27 cellular contexts compared by ENCODE assay signal in the genomic region with DNA sequence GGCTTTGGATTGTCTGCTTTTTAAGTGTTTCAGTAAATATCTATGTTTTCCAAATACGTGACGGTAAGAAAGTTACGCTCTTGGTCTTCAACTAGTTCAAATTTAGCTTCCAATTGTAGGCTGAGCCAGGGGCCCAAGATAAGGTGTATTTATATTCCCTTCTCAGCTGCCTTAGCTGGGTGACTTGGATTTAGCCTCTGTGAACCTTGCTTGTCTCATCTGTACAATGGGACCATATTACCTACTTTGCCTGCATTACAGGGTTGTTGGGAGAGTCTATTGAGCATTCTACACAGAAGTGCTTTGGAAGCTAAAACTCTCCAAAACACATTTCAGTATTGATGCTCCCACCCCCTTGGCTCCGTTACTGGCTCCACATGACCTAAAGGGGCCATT.
DNase-seq lines count a peak whose midpoint lies in the region; ATAC-seq, FAIRE-seq and TF ChIP-seq lines count a peak whose summit lies in the region.
"Had no signal": no experiment of that assay in that cellular context is flagged by ENCODE, and none has a peak within 500 bp of the region (broad histone marks: within the 10 kb centered on the region; RNA-seq: fewer than 3 reads in every experiment).

No MANE protein-coding gene starts in this region.

- in situ Hi-C loops in G401 (cut with HindIII; ENCODE audit: low sequenced_read_pairs), result no loop called here

- H3K27me3 Mint-ChIP-seq in endodermal cell (ENCODE audit: insufficient read depth) (no peaks in the 10 kb centered on the region), neural progenitor cell (ENCODE audit: insufficient read depth, low read depth) (peaks cover 12% of the 10 kb centered on the region)

- H4K20me1 ChIP-seq in neural progenitor cell (ENCODE audit: low read depth), result peaks cover 10% of the 10 kb centered on the region

- intact Hi-C loops in right cardiac atrium (cut with DNase I), result no loop called here
- intact Hi-C loops in heart right ventricle (cut with DNase I), result no loop called here
- intact Hi-C loops in pancreas (cut with DNase I), result loop anchor here in 1 of 3 donors (10.0 kb wide), 1 partner anchor 394 kb away; no protein-coding TSS in a partner anchor

- H3K27me3 ChIP-seq in right cardiac atrium (ENCODE audit: control insufficient read depth, insufficient read depth) (no peaks in the 10 kb centered on the region), heart right ventricle (peaks cover 0 to 13% (median 0%) of the 10 kb centered on the region in 7 donors), endodermal cell (ENCODE audit: control insufficient read depth, insufficient read depth, low read length, poor library complexity, severe bottlenecking) (peaks cover 9% of the 10 kb centered on the region), neural progenitor cell (no peaks in the 10 kb centered on the region), pancreas (no peaks in the 10 kb centered on the region)
- H3K27me3 ChIP-seq: MG63 had no signal

- H3K36me3 Mint-ChIP-seq in endodermal cell (ENCODE audit: low read depth) (peaks cover 20% of the 10 kb centered on the region), neural progenitor cell (peaks cover 21% of the 10 kb centered on the region)

- H3K4me3 Mint-ChIP-seq in endodermal cell, result no peak overlapping the region
- H3K4me3 Mint-ChIP-seq in neural progenitor cell, result peak overlapping the region; percentile 58
- H3K4me3 Mint-ChIP-seq: activated T-cell treated with anti-CD3 and anti-CD28 coated beads, Interleukin-2, amount 50 U/mL, for 4 hours; immature natural killer cell; T-helper 1 cell treated with Interleukin-12 subunit alpha and Interleukin-12 subunit beta and Interleukin-4 antibody, amounts not matched to agents 30 μg/mL and 1 μg/mL, for 36 hours had no signal

- 59% methylated on average over 4 of the region's 4 CpGs for WGBS in right cardiac atrium
- 76 to 79% methylated on average over 4 of the region's 4 CpGs for WGBS in heart right ventricle, 2 donors
- 94 to 100% methylated on average over 3 to 4 of the region's 4 CpGs for WGBS in endodermal cell (ENCODE audit: insufficient coverage in 1 of 2, insufficient read length in 1 of 2), 2 experiments
- 82 to 95% methylated on average over 4 of the region's 4 CpGs for WGBS in pancreas, 2 donors

- H3K4me1 Mint-ChIP-seq in endodermal cell (peaks cover 21% of the 10 kb centered on the region), neural progenitor cell (peaks cover 67% of the 10 kb centered on the region)

- FAIRE-seq in pancreas (lab: Jason Lieb, UNC), result no peak
- FAIRE-seq: HTR-8/SVneo had no signal

- H2AFZ ChIP-seq in neural progenitor cell (replicated peaks), result no peak overlapping the region

- H3K9me3 ChIP-seq in right cardiac atrium (ENCODE audit: control insufficient read depth, low read length) (no peaks in the 10 kb centered on the region), heart right ventricle (no peaks in the 10 kb centered on the region), endodermal cell (ENCODE audit: control insufficient read depth, low read length) (no peaks in the 10 kb centered on the region), neural progenitor cell (ENCODE audit: low read depth) (no peaks in the 10 kb centered on the region), pancreas (no peaks in the 10 kb centered on the region)
- H3K9me3 ChIP-seq: Caco-2, MG63, SK-N-SH had no signal

- ATAC-seq in right cardiac atrium (no peak), heart right ventricle (no peak), GM21576 (IDR thresholded peaks at IDR 0.05; ENCODE audit: unreplicated experiment) (no peak), pancreas (no peak)
- ATAC-seq: activated T-cell treated with anti-CD3 and anti-CD28 coated beads, Interleukin-2, amount 50 U/mL, for 4 hours had no signal

- peaks cover 51% of the 10 kb centered on the region for H3F3A ChIP-seq in neural progenitor cell (ENCODE audit: low read depth)

- TF ChIP-seq CTCF in heart right ventricle (IDR thresholded peaks at IDR 0.05), result no peak
- TF ChIP-seq CTCF in endodermal cell (conservative IDR thresholded peaks at IDR 0.05), result no peak
- TF ChIP-seq CTCF in neural progenitor cell (IDR thresholded peaks at IDR 0.05), result no peak
- no peak for TF ChIP-seq CTCF in pancreas (IDR thresholded peaks at IDR 0.05)

- DNase-seq in right cardiac atrium (no peak), heart right ventricle (no peak), endodermal cell (no peak), neural progenitor cell (ENCODE audit: low spot score) (no peak), G401 (ENCODE audit: low spot score) (no peak), pancreas (no peak)
- no peak for DNase-seq in stimulated activated CD4-positive, alpha-beta T cell treated with anti-CD3 and anti-CD28 coated beads, Interleukin-1b, Interleukin-23, amount 100 ng/mL, for 48 hours
- DNase-seq: 8988T; activated CD4-positive, alpha-beta T cell treated with anti-CD3 and anti-CD28 coated beads, Interleukin-2, amount 50 U/mL, for 1 hour; activated CD4-positive, CD25-positive, alpha-beta regulatory T cell; activated gamma-delta T cell; activated T-cell treated with anti-CD3 and anti-CD28 coated beads, Interleukin-2, amount 50 U/mL, for 4 hours; Caco-2; central memory CD4-positive, alpha-beta T cell; foreskin melanocyte; GF-D8; hippocampal formation; immature natural killer cell; NCI-H1105 treated with DMSO at 0.1 percent for 48 hours; SK-N-SH; stimulated activated CD4-positive, alpha-beta T cell treated with anti-CD3 and anti-CD28 coated beads, Interleukin-4, amount 100 ng/mL, for 4 hours had no signal

- H3K9me3 Mint-ChIP-seq in endodermal cell, result no peaks in the 10 kb centered on the region
- no peaks in the 10 kb centered on the region for H3K9me3 Mint-ChIP-seq in neural progenitor cell
- H3K9me3 Mint-ChIP-seq: activated T-cell treated with anti-CD3 and anti-CD28 coated beads, Interleukin-2, amount 50 U/mL, for 4 hours; immature natural killer cell; T-helper 1 cell treated with Interleukin-12 subunit alpha and Interleukin-12 subunit beta and Interleukin-4 antibody, amounts not matched to agents 30 μg/mL and 1 μg/mL, for 36 hours had no signal

- H3K9ac ChIP-seq in endodermal cell (ENCODE audit: extremely low read depth, low read length, poor library complexity, severe bottlenecking) (no peak overlapping the region), neural progenitor cell (no peak overlapping the region)
- H3K9ac ChIP-seq: KMS-11, SK-N-SH had no signal

- peak overlapping the region; percentile 48 for H3K4me2 ChIP-seq in neural progenitor cell
- H3K4me2 ChIP-seq: KMS-11, SK-N-SH had no signal

- H3K4me3 ChIP-seq in right cardiac atrium (ENCODE audit: low read length) (no peak overlapping the region), heart right ventricle (no peak overlapping the region), endodermal cell (ENCODE audit: low read length) (no peak overlapping the region), neural progenitor cell (no peak overlapping the region), pancreas (no peak overlapping the region)
- H3K4me3 ChIP-seq: MG63 had no signal

- peaks cover 14% of the 10 kb centered on the region for H3K79me2 ChIP-seq in neural progenitor cell (ENCODE audit: low read depth)

- H3K36me3 ChIP-seq in heart right ventricle (no peaks in the 10 kb centered on the region), endodermal cell (ENCODE audit: control insufficient read depth, insufficient read depth, low read length) (no peaks in the 10 kb centered on the region), neural progenitor cell (no peaks in the 10 kb centered on the region), pancreas (no peaks in the 10 kb centered on the region)
- H3K36me3 ChIP-seq: MG63 had no signal

- H3K27ac ChIP-seq in right cardiac atrium (ENCODE audit: low read length) (peak overlapping the region; percentile 56), heart right ventricle (no peak overlapping the region), endodermal cell (ENCODE audit: low read depth, low read length) (peak overlapping the region; percentile 37), neural progenitor cell (peak overlapping the region; percentile 75), pancreas (no peak overlapping the region)
- H3K27ac ChIP-seq: C4-2B, KMS-11 had no signal

- H3K27ac Mint-ChIP-seq in endodermal cell, result peak overlapping the region; percentile 40
- peak overlapping the region; percentile 99 for H3K27ac Mint-ChIP-seq in neural progenitor cell
- H3K27ac Mint-ChIP-seq: T-helper 1 cell treated with Interleukin-12 subunit alpha and Interleukin-12 subunit beta and Interleukin-4 antibody, amounts not matched to agents 30 μg/mL and 1 μg/mL, for 36 hours had no signal

- H3K4me1 ChIP-seq in right cardiac atrium (ENCODE audit: control insufficient read depth, insufficient read depth, low read length) (no peaks in the 10 kb centered on the region), heart right ventricle (peaks cover 0 to 6% (median 0%) of the 10 kb centered on the region in 9 donors), endodermal cell (ENCODE audit: control insufficient read depth, insufficient read depth, low read length) (no peaks in the 10 kb centered on the region), neural progenitor cell (peaks cover 62% of the 10 kb centered on the region), pancreas (no peaks in the 10 kb centered on the region)
- H3K4me1 ChIP-seq: Caco-2 had no signal

Comparison
In these comparisons a context has a peak if more than half of its experiments do, and no peak if none do; other contexts are left out.
1. H3K27ac ChIP-seq: peak in right cardiac atrium (single experiment), endodermal cell (single experiment) and neural progenitor cell (single experiment); none in heart right ventricle (0 of 10) and pancreas (0 of 4).